In the genomic region with DNA sequence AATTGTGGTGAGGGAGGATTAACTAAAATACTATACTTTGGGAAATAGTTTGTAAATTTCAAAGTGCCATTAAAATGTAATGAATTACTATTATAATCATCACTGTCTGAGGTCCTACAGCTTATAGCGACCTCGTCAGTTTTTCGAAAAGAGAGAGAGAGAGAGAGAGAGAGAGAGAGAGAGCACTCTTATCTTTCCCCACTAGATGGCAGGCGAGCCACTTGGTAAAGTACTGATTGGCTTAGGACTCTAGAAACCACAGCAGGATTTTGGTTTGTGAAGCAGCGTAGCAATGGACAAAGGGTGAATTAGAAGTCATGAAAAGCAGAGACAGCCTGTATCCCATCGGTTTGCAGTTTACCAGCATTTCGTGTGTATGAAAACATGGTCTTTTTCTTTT, we compare ENCODE assay signal across 9 cellular contexts.
DNase-seq lines count a peak whose midpoint lies in the region; ATAC-seq and TF ChIP-seq lines count a peak whose summit lies in the region.
"Had no signal": no experiment of that assay in that cellular context is flagged by ENCODE, and none has a peak within 500 bp of the region (broad histone marks: within the 10 kb centered on the region; RNA-seq: fewer than 3 reads in every experiment).

No MANE protein-coding gene starts in this region.

- peak; percentile 59 for DNase-seq in Ammon's horn (ENCODE audit: low spot score)
- DNase-seq in NCI-H2227 treated with DMSO at 0.1 percent for 48 hours (lab: John Stamatoyannopoulos, UW) = peak; percentile 5
- DNase-seq in astrocyte of the spinal cord (ENCODE audit: low read depth, low spot score) = peak; percentile 68
- DNase-seq in hippocampal formation (lab: John Stamatoyannopoulos, UW) = peak; percentile 14 to 64
- DNase-seq in stimulated activated CD4-positive, alpha-beta T cell treated with anti-CD3 and anti-CD28 coated beads, Interleukin-4, amount 100 ng/mL, for 24 hours = peak; percentile 4
- no peak for DNase-seq in cortex of kidney (lab: John Stamatoyannopoulos, UW)

- in situ Hi-C loops in astrocyte of the spinal cord (cut with HindIII; ENCODE audit: low sequenced_read_pairs) = no loop called here

- H3K4me3 ChIP-seq in astrocyte of the spinal cord (ENCODE audit: low read depth, low read length) = no peak overlapping the region
- H3K4me3 ChIP-seq: SJSA1 had no signal

- peak; percentile 80 for TF ChIP-seq CTCF in GM12873 (IDR thresholded peaks at IDR 0.05; ENCODE audit: insufficient read depth, low read depth, low read length, missing control alignments)
- peak; percentile 79 for TF ChIP-seq CTCF in astrocyte of the spinal cord (IDR thresholded peaks at IDR 0.05; ENCODE audit: low read depth, low read length)

- peak; percentile 88 for ATAC-seq in HG02852 (IDR thresholded peaks at IDR 0.05; ENCODE audit: unreplicated experiment)
